8 cellular contexts compared by ENCODE assay signal in the genomic region with DNA sequence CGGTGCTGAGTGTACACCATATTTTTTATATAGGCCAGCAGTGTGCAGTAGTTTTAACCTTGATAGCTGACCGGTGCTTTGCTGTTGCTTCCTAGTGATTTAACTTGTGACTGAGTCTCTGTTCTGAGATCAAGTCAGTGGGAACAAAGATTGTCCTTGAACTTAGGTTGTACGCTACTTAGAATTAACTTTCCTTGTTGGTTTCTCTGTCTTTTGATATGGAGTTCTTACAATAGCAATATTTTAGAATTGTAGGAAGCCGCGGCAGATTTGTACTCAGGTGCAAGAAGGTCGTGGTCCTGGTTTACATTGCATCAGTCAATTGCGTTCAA. TPM values are rescaled to one million over a fixed set of nuclear protein-coding genes. Genes with fewer than 3 reads are reported as not detected.
DNase-seq lines count a peak whose midpoint lies in the region; ATAC-seq and TF ChIP-seq lines count a peak whose summit lies in the region.

No MANE protein-coding gene starts in this region.

- 68% methylated on average over 7 of the region's 7 CpGs for WGBS in prostate gland

- peaks cover 3% of the 10 kb centered on the region for H4K20me1 ChIP-seq in fibroblast of lung (ENCODE audit: control insufficient read depth, extremely low read depth, insufficient read depth, low read length)

- H2AFZ ChIP-seq in fibroblast of lung (ENCODE audit: low read length): no peak overlapping the region

- H3K9me3 ChIP-seq in RWPE2 (ENCODE audit: severe bottlenecking): no peaks in the 10 kb centered on the region
- H3K9me3 ChIP-seq in fibroblast of lung (ENCODE audit: control insufficient read depth, insufficient read depth, low read depth, low read length): no peaks in the 10 kb centered on the region
- H3K9me3 ChIP-seq in prostate gland: no peaks in the 10 kb centered on the region

- no peak for TF ChIP-seq POLR2A in prostate gland (IDR thresholded peaks at IDR 0.05)

- DNase-seq in GM06990 (ENCODE audit: extremely low read depth, insufficient read length): no peak
- no peak for DNase-seq in RWPE2 (ENCODE audit: low spot score)
- no peak for DNase-seq in fibroblast of lung (ENCODE audit: low read depth in 2 of 2)
- DNase-seq in prostate gland (ENCODE audit: low spot score): no peak
- DNase-seq in NOMO-1 (lab: John Stamatoyannopoulos, UW; ENCODE audit: unreplicated experiment in 2 of 2): no peak
- DNase-seq in NCI-H774 (lab: John Stamatoyannopoulos, UW): no peak
- no peak for DNase-seq in activated effector memory CD4-positive, alpha-beta T cell treated with Interleukin-2 at 50 U/mL for 16 hours

- intact Hi-C loops in prostate gland (cut with DNase I): no loop called here

- no peak overlapping the region for H3K9ac ChIP-seq in fibroblast of lung (ENCODE audit: insufficient read depth, low read length)

- H3K36me3 ChIP-seq in GM06990 (ENCODE audit: control insufficient read depth, insufficient read depth, low read length): peaks cover 4% of the 10 kb centered on the region
- peaks cover 52% of the 10 kb centered on the region for H3K36me3 ChIP-seq in RWPE2 (ENCODE audit: low read depth)
- peaks cover 2% of the 10 kb centered on the region for H3K36me3 ChIP-seq in fibroblast of lung (ENCODE audit: control insufficient read depth, insufficient read depth, low read length)
- no peaks in the 10 kb centered on the region for H3K36me3 ChIP-seq in prostate gland

- H3K4me1 ChIP-seq in RWPE2 (ENCODE audit: insufficient read depth, poor library complexity, severe bottlenecking): peaks cover 13% of the 10 kb centered on the region
- H3K4me1 ChIP-seq in fibroblast of lung (ENCODE audit: control insufficient read depth, extremely low read depth, insufficient read depth, low read length): no peaks in the 10 kb centered on the region
- no peaks in the 10 kb centered on the region for H3K4me1 ChIP-seq in prostate gland (replicated peaks)

- H3K4me3 ChIP-seq in GM06990 (replicated peaks; ENCODE audit: low read depth, low read length) (peak overlapping the region; percentile 89), RWPE2 (ENCODE audit: severe bottlenecking) (peak overlapping the region; percentile 89), fibroblast of lung (replicated peaks in 1 of 4; ENCODE audit: control extremely low read depth in 1 of 4, insufficient read depth in 1 of 4, low read depth in 3 of 4, low read length in 4 of 4) (peak overlapping the region; percentile 83 to 99 (median 96)), prostate gland (peak overlapping the region; percentile 74 to 88)

- peaks cover 57% of the 10 kb centered on the region for H3K79me2 ChIP-seq in fibroblast of lung (ENCODE audit: control insufficient read depth, insufficient read depth, low read length)

- H3K27ac ChIP-seq in RWPE2 (ENCODE audit: poor library complexity, severe bottlenecking): peak overlapping the region; percentile 69
- H3K27ac ChIP-seq in fibroblast of lung (ENCODE audit: insufficient read depth, low read length): peak overlapping the region; percentile 98
- H3K27ac ChIP-seq in prostate gland: peak overlapping the region in 1 of 2 donors; percentile 70

- peak overlapping the region; percentile 78 for H3K4me2 ChIP-seq in fibroblast of lung (ENCODE audit: extremely low read depth, insufficient read depth, low read length)

- ATAC-seq in RWPE2 (ENCODE audit: low read depth) (no peak), HG03442 (IDR thresholded peaks at IDR 0.05; ENCODE audit: unreplicated experiment) (no peak)

- H3K27me3 ChIP-seq in GM06990 (replicated peaks; ENCODE audit: control insufficient read depth, insufficient read depth, low read length) (no peaks in the 10 kb centered on the region), RWPE2 (ENCODE audit: insufficient read depth, poor library complexity, severe bottlenecking) (no peaks in the 10 kb centered on the region), fibroblast of lung (ENCODE audit: control insufficient read depth, insufficient read depth, low read length) (no peaks in the 10 kb centered on the region), prostate gland (replicated peaks; ENCODE audit: insufficient read depth) (no peaks in the 10 kb centered on the region)

- TF ChIP-seq CTCF in GM06990 (IDR thresholded peaks at IDR 0.05; ENCODE audit: insufficient read depth, low read length, poor library complexity, severe bottlenecking): no peak
- TF ChIP-seq CTCF in RWPE2 (IDR thresholded peaks at IDR 0.05; ENCODE audit: poor library complexity, severe bottlenecking): no peak
- TF ChIP-seq CTCF in fibroblast of lung (conservative IDR thresholded peaks at IDR 0.05 in 1 of 2, IDR thresholded peaks at IDR 0.05 in 1 of 2; ENCODE audit: low read depth in 1 of 2, low read length in 2 of 2): no peak
- no peak for TF ChIP-seq CTCF in prostate gland (IDR thresholded peaks at IDR 0.05)

RNA-seq across cellular contexts. Expression of a gene that starts 1.3 kb away (rescaled TPM):
- 52.4 and 54.2 TPM in 2 replicates for total RNA-seq in fibroblast of lung
- 67.9 and 78.2 TPM in 2 replicates for polyA plus RNA-seq in fibroblast of lung
- polyA plus RNA-seq in fibroblast of lung (2012): 49.9 and 52.6 TPM in 2 replicates
- 5.4 and 7.4 TPM in 2 replicates for polyA minus RNA-seq in fibroblast of lung (ENCODE audit: low replicate concordance)
- 10 to 100 TPM; 28.9 to 41.0 TPM for total RNA-seq in prostate gland

RNA-seq across cellular contexts. Expression of a gene that starts 31.4 kb away (rescaled TPM):
- total RNA-seq in fibroblast of lung (25.9 and 29.7 TPM in 2 replicates), prostate gland (10 to 100 TPM; 37.3 to 46.7 TPM)
- polyA plus RNA-seq in fibroblast of lung: 60.2 and 62.0 TPM in 2 replicates
- polyA plus RNA-seq in fibroblast of lung (2012): 32.9 and 36.1 TPM in 2 replicates
- 1.8 and 2.8 TPM in 2 replicates for polyA minus RNA-seq in fibroblast of lung (ENCODE audit: low replicate concordance)

RNA-seq across cellular contexts. Expression of a gene that starts 56.1 kb away (rescaled TPM):
- total RNA-seq in fibroblast of lung: 65.5 and 69.7 TPM in 2 replicates
- 47.9 and 48.6 TPM in 2 replicates for polyA plus RNA-seq in fibroblast of lung
- polyA plus RNA-seq in fibroblast of lung (2012): 32.1 and 32.7 TPM in 2 replicates
- 6.6 and 12.6 TPM in 2 replicates for polyA minus RNA-seq in fibroblast of lung (ENCODE audit: low replicate concordance)
- total RNA-seq in prostate gland: 10 to 100 TPM; 26.1 to 32.5 TPM
